ENCODE assay signal across 1 cellular context in genomic region chr6:11193434-11193833, GRCh38.
TF ChIP-seq lines count a peak whose summit lies in the region.

No MANE protein-coding gene starts in this region.

TF ChIP-seq in H1, 55 proteins besides CTCF, POLR2A, EP300 and RAD21:
- no peak for TF ChIP-seq JUN (IDR thresholded peaks at IDR 0.05; ENCODE audit: low read depth, low read length)
- TF ChIP-seq PHF8 (conservative IDR thresholded peaks at IDR 0.05; ENCODE audit: low read depth, low read length) = no peak
- TF ChIP-seq SIRT6 (IDR thresholded peaks at IDR 0.05; ENCODE audit: low read length) = no peak
- TF ChIP-seq MAFK (IDR thresholded peaks at IDR 0.05; ENCODE audit: low read depth, low read length) = no peak
- no peak for TF ChIP-seq JUND (IDR thresholded peaks at IDR 0.05; ENCODE audit: low read length)
- no peak for TF ChIP-seq NRF1 (IDR thresholded peaks at IDR 0.05; ENCODE audit: low read depth, low read length)
